ENCODE assay signal across 1 cellular context in genomic region chr9:99040254-99040653, GRCh38.
TF ChIP-seq lines count a peak whose summit lies in the region.

No MANE protein-coding gene starts in this region.

TF ChIP-seq in HepG2, 621 proteins besides CTCF, POLR2A, EP300 and RAD21 (continued from another document):
- no peak for TF ChIP-seq ZBTB10 (CRISPR knock-in tag; IDR thresholded peaks at IDR 0.05; ENCODE audit: borderline replicate concordance)
TF ChIP-seq in HepG2: peak in this region for 0.
